10 cellular contexts compared by ENCODE assay signal in the genomic region with DNA sequence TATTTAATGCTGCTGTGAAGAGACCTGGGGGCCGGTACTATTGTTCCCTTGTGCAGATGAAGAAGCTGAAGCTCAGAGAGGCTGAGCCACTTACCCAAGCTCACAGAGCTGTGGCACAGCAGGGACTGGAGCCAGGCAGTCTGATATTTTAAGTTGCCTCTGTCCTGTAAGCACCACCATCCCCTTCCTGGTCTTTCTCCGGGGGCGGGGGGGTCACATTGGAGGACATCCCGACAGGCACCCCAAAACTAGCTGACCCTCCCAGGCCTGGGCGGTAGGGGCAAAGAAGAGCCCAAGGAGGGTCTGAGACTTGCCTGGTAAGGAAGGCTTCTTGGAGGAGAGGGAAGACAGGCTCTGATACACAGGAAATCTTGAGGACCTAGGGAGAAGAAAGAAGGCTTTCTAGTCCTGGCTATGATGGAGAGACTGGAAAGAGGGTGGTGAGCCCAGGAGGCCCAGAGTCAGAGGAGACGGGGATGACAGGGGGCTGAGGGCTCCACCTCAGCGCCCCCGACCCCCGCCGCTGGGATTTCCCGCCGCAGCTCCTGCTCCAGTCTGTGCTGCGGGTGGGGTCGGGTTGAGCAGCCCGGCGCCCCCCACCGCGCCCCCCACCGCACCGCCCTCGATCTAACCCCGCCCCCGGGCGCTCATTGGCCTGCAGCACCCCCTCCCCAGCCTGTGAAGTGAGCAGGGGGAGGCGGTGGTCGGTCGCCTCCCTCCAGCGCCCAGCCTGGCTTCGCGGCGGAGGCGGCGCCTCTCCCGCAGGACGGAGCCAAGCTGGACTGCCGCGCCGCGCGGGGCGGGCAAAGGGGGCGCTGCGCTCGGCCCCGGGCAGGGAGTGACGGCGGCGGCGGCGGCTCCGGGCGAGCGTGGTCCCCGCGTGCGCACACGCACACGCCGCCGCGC. TPM values are rescaled to one million over a fixed set of nuclear protein-coding genes. Genes with fewer than 3 reads are reported as not detected.
DNase-seq lines count a peak whose midpoint lies in the region; ATAC-seq and TF ChIP-seq lines count a peak whose summit lies in the region.
"Had no signal": no experiment of that assay in that cellular context is flagged by ENCODE, and none has a peak within 500 bp of the region (broad histone marks: within the 10 kb centered on the region; RNA-seq: fewer than 3 reads in every experiment).

Gene ADCYAP1R1 (plus strand): TSS at position 711 of the 906 bp plus-strand sequence. CDS start 10,957 bp downstream, outside the sequence.

- peaks cover 5% of the 10 kb centered on the region for H3K4me1 Mint-ChIP-seq in type B pancreatic cell (ENCODE audit: unreplicated experiment)

- H3K9me3 Mint-ChIP-seq in type B pancreatic cell = no peaks in the 10 kb centered on the region

- peak; percentile 19 to 39 for DNase-seq in NCI-H2081 (lab: John Stamatoyannopoulos, UW)
- no peak for DNase-seq in NCI-H2081 treated with DMSO at 0.1 percent for 48 hours (lab: John Stamatoyannopoulos, UW)
- DNase-seq in cerebellar cortex (ENCODE audit: low spot score) = peak; percentile 68
- DNase-seq in medulla oblongata (ENCODE audit: extremely low spot score) = peak; percentile 55
- no peak for DNase-seq in type B pancreatic cell (ENCODE audit: extremely low spot score, unreplicated experiment)
- no peak for DNase-seq in activated CD4-positive, alpha-beta T cell treated with anti-CD3 and anti-CD28 coated beads, Interleukin-2, amount 50 U/mL, for 48 hours
- no peak for DNase-seq in SKM-1 (lab: John Stamatoyannopoulos, UW; ENCODE audit: unreplicated experiment)
- DNase-seq: SIG-M5 had no signal

- H3K4me3 Mint-ChIP-seq in type B pancreatic cell = peak within 1 kb of the TSS; percentile 86

- TF ChIP-seq CTCF in type B pancreatic cell (conservative IDR thresholded peaks at IDR 0.05) = peak; percentile 57

- H3K36me3 Mint-ChIP-seq in type B pancreatic cell = no peaks in the 10 kb centered on the region

- no peak within 1 kb of the TSS for H3K27ac Mint-ChIP-seq in type B pancreatic cell

- H3K27me3 Mint-ChIP-seq in type B pancreatic cell = peaks cover 77% of the 10 kb centered on the region

- no peak for ATAC-seq in GM19463 (IDR thresholded peaks at IDR 0.05; ENCODE audit: unreplicated experiment)

RNA-seq across cellular contexts. Expression of gene ADCYAP1R1, which starts in this region (rescaled TPM):
- 0.24 and 2.8 TPM in 2 replicates for total RNA-seq in type B pancreatic cell (ENCODE audit: low replicate concordance)
- total RNA-seq: kidney epithelial cell had no signal

Comparison
In these comparisons a context has a peak if more than half of its experiments do, and no peak if none do; other contexts are left out.
1. DNase-seq: peak in NCI-H2081 (2 of 2), cerebellar cortex (single experiment) and medulla oblongata (single experiment); none in NCI-H2081 treated with DMSO at 0.1 percent for 48 hours (single experiment), type B pancreatic cell (single experiment), activated CD4-positive, alpha-beta T cell treated with anti-CD3 and anti-CD28 coated beads, Interleukin-2, amount 50 U/mL, for 48 hours (0 of 2) and SKM-1 (single experiment).